8 cellular contexts compared by ENCODE assay signal in the genomic region with DNA sequence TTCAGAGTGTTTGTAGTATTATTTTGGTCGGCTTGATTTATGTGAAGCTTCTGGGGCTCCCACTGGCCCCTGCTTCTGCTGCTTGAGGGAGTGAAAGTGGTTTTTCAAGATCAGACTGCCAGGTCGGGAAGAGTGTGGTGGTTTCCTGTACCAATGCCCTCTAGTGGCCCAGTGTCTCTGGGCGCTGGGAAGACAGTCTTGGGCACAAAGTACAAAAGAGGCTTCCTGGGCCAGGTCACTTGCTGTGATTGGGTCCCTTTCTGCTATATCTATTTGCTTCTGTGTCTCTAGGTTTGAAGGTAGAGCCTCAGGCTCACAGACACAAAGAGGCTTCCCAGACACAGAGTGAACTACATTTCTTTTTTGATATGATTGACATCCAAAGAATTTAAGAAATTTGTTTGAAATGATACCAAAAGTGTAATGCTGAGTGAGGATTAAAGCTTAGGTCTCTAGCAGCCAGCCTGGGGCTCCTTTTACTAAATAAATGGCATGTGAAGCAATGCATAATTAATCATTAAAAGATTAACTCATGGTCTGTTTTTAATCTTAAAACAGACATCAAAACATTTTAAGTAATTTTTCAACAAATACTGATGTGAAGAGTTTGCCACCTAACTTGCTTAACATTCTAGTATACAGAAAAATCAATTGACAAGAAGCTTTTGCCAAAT. TPM values are rescaled to one million over a fixed set of nuclear protein-coding genes. Genes with fewer than 3 reads are reported as not detected.
DNase-seq lines count a peak whose midpoint lies in the region; ATAC-seq and TF ChIP-seq lines count a peak whose summit lies in the region.

No MANE protein-coding gene starts in this region.

- ATAC-seq in GM18519 (IDR thresholded peaks at IDR 0.05; ENCODE audit: low FRiP score, unreplicated experiment) (peak; percentile 79), HG02943 (IDR thresholded peaks at IDR 0.05; ENCODE audit: low read depth, unreplicated experiment) (peak; percentile 94)

- TF ChIP-seq CTCF in choroid plexus epithelial cell (conservative IDR thresholded peaks at IDR 0.05; ENCODE audit: low read depth, low read length) = peak; percentile 53
- TF ChIP-seq CTCF in neural crest cell (conservative IDR thresholded peaks at IDR 0.05) = peak; percentile 60
- TF ChIP-seq CTCF in tibial nerve (IDR thresholded peaks at IDR 0.05) = peak in 1 of 5 experiments; percentile 10

- no peaks in the 10 kb centered on the region for H3K36me3 ChIP-seq in tibial nerve

- no peak for TF ChIP-seq POLR2A in tibial nerve (IDR thresholded peaks at IDR 0.05)

- H3K4me1 Mint-ChIP-seq in neural crest cell = no peaks in the 10 kb centered on the region

- H3K9me3 ChIP-seq in tibial nerve = no peaks in the 10 kb centered on the region

- DNase-seq in CD1c-positive myeloid dendritic cell (ENCODE audit: extremely low spot score) (peak; percentile 23), OCI-M1 (lab: John Stamatoyannopoulos, UW) (peak; percentile 72), choroid plexus epithelial cell (ENCODE audit: low read depth) (peak; percentile 21), neural crest cell (ENCODE audit: low read depth, low spot score) (peak; percentile 1), tibial nerve (ENCODE audit: low spot score in 2 of 2) (no peak), anterior cingulate cortex (lab: John Stamatoyannopoulos, UW) (no peak)

- H3K9me3 Mint-ChIP-seq in neural crest cell = no peaks in the 10 kb centered on the region

- H3K4me3 Mint-ChIP-seq in neural crest cell = no peak overlapping the region

- 18 to 23% methylated on average over 3 of the region's 3 CpGs for WGBS in tibial nerve, 2 donors

- H3K27ac ChIP-seq in tibial nerve = no peak overlapping the region

- no peak overlapping the region for H3K4me3 ChIP-seq in choroid plexus epithelial cell (ENCODE audit: low read depth, low read length)
- H3K4me3 ChIP-seq in tibial nerve = no peak overlapping the region

- H3K27me3 ChIP-seq in tibial nerve = no peaks in the 10 kb centered on the region

- no peak overlapping the region for H3K27ac Mint-ChIP-seq in neural crest cell (ENCODE audit: unreplicated experiment)

- H3K27me3 Mint-ChIP-seq in neural crest cell (ENCODE audit: low read depth) = no peaks in the 10 kb centered on the region

- TF ChIP-seq EP300 in tibial nerve (IDR thresholded peaks at IDR 0.05) = no peak

- H3K4me1 ChIP-seq in tibial nerve = no peaks in the 10 kb centered on the region

- H3K36me3 Mint-ChIP-seq in neural crest cell (ENCODE audit: low read depth) = no peaks in the 10 kb centered on the region

RNA-seq across cellular contexts. Expression of a gene that starts 36.3 kb away (rescaled TPM):
- total RNA-seq in neural crest cell = 5.6 and 6.1 TPM in 2 replicates
- total RNA-seq in tibial nerve = 10 to 100 TPM; 12.8 to 36.0 (median 22.2) TPM

Comparison
In these comparisons a context has a peak if more than half of its experiments do, and no peak if none do; other contexts are left out.
1. DNase-seq: peak in CD1c-positive myeloid dendritic cell (single experiment), OCI-M1 (single experiment), choroid plexus epithelial cell (single experiment) and neural crest cell (single experiment); none in tibial nerve (0 of 2) and anterior cingulate cortex (0 of 58).